ENCODE assay signal across 8 cellular contexts in genomic region chr22:46661221-46661851, GRCh38. TPM values are rescaled to one million over a fixed set of nuclear protein-coding genes. Genes with fewer than 3 reads are reported as not detected.
DNase-seq lines count a peak whose midpoint lies in the region; ATAC-seq, FAIRE-seq and TF ChIP-seq lines count a peak whose summit lies in the region.

No MANE protein-coding gene starts in this region.

- no peaks in the 10 kb centered on the region for H3K27me3 Mint-ChIP-seq in osteocyte (ENCODE audit: unreplicated experiment)
- no peaks in the 10 kb centered on the region for H3K27me3 Mint-ChIP-seq in progenitor cell of endocrine pancreas

- H3K27ac Mint-ChIP-seq in osteocyte (ENCODE audit: unreplicated experiment) (no peak overlapping the region), progenitor cell of endocrine pancreas (no peak overlapping the region)

- no peak overlapping the region for H3K4me3 ChIP-seq in HEK293 (ENCODE audit: low read depth, low read length)
- no peak overlapping the region for H3K4me3 ChIP-seq in RWPE2 (ENCODE audit: severe bottlenecking)
- no peak overlapping the region for H3K4me3 ChIP-seq in bronchial epithelial cell (ENCODE audit: low read depth, low read length)

- FAIRE-seq in bronchial epithelial cell (lab: Jason Lieb, UNC) = peak; percentile 52

- POLR2A ChIA-PET in HEK293 (lab: Yijun Ruan, JAX) = no interaction called here

- no peak overlapping the region for H3K4me3 Mint-ChIP-seq in osteocyte (ENCODE audit: unreplicated experiment)
- H3K4me3 Mint-ChIP-seq in progenitor cell of endocrine pancreas (ENCODE audit: low read depth) = no peak overlapping the region

- H3K4me1 ChIP-seq in HEK293 (ENCODE audit: control insufficient read depth, insufficient read depth, low read length) = peaks cover 2% of the 10 kb centered on the region; the same call in 1 of the 2 replicates
- H3K4me1 ChIP-seq in RWPE2 (ENCODE audit: insufficient read depth, poor library complexity, severe bottlenecking) = peaks cover 32% of the 10 kb centered on the region

- H3K27ac ChIP-seq in HEK293 (ENCODE audit: extremely low read depth, low read depth, low read length) = no peak overlapping the region
- no peak overlapping the region for H3K27ac ChIP-seq in RWPE2 (ENCODE audit: poor library complexity, severe bottlenecking)

- no peaks in the 10 kb centered on the region for H3K4me1 Mint-ChIP-seq in osteocyte (ENCODE audit: unreplicated experiment)
- H3K4me1 Mint-ChIP-seq in progenitor cell of endocrine pancreas (ENCODE audit: low read depth) = peaks cover 4% of the 10 kb centered on the region

- H3K36me3 ChIP-seq in HEK293 (ENCODE audit: control insufficient read depth in 2 of 2, insufficient read depth in 1 of 2, low read length in 2 of 2) (peaks cover 0 to 23% of the 10 kb centered on the region in 2 experiments; a peak in 1 of 3 replicates), RWPE2 (ENCODE audit: low read depth) (no peaks in the 10 kb centered on the region), bronchial epithelial cell (ENCODE audit: control insufficient read depth, insufficient read depth, low read length) (peaks cover 8% of the 10 kb centered on the region)

- H3K27me3 ChIP-seq in RWPE2 (ENCODE audit: insufficient read depth, poor library complexity, severe bottlenecking) = no peaks in the 10 kb centered on the region
- H3K27me3 ChIP-seq in bronchial epithelial cell (ENCODE audit: control insufficient read depth, insufficient read depth, low read length) = peaks cover 5% of the 10 kb centered on the region

- no peaks in the 10 kb centered on the region for H3K9me3 ChIP-seq in HEK293 (ENCODE audit: control insufficient read depth, insufficient read depth, low read depth, low read length)
- H3K9me3 ChIP-seq in RWPE2 (ENCODE audit: severe bottlenecking) = no peaks in the 10 kb centered on the region

- ATAC-seq in RWPE2 (ENCODE audit: low read depth) = peak; percentile 43
- ATAC-seq in omental fat pad (ENCODE audit: low FRiP score) = peak; percentile 29
- no peak for ATAC-seq in GM21390 (IDR thresholded peaks at IDR 0.05; ENCODE audit: unreplicated experiment)

- TF ChIP-seq CTCF in HEK293 (tag by site-specific recombination; IDR thresholded peaks at IDR 0.05) (no peak), RWPE2 (IDR thresholded peaks at IDR 0.05; ENCODE audit: poor library complexity, severe bottlenecking) (no peak), bronchial epithelial cell (IDR thresholded peaks at IDR 0.05; ENCODE audit: insufficient read depth, low read length, severe bottlenecking) (no peak), omental fat pad (IDR thresholded peaks at IDR 0.05) (no peak), GM10266 (IDR thresholded peaks at IDR 0.05; ENCODE audit: control insufficient read depth, insufficient read depth, low read depth, missing control alignments) (no peak), osteocyte (IDR thresholded peaks at IDR 0.05) (no peak), progenitor cell of endocrine pancreas (IDR thresholded peaks at IDR 0.05; ENCODE audit: unreplicated experiment) (no peak)

- CTCF ChIA-PET in HEK293 (lab: Yijun Ruan, JAX) = no interaction called here

- H3K36me3 Mint-ChIP-seq in osteocyte (ENCODE audit: unreplicated experiment) = peaks cover 7% of the 10 kb centered on the region
- peaks cover 1% of the 10 kb centered on the region for H3K36me3 Mint-ChIP-seq in progenitor cell of endocrine pancreas (ENCODE audit: insufficient read depth)

- no peak for DNase-seq in RWPE2 (ENCODE audit: low spot score)
- DNase-seq in bronchial epithelial cell (ENCODE audit: low read depth) = peak; percentile 86
- no peak for DNase-seq in omental fat pad (ENCODE audit: low spot score)
- DNase-seq in GM10266 (ENCODE audit: extremely low spot score) = no peak
- DNase-seq in osteocyte (ENCODE audit: extremely low spot score, unreplicated experiment) = no peak
- no peak for DNase-seq in progenitor cell of endocrine pancreas (ENCODE audit: low spot score, unreplicated experiment)

- H3K9me3 Mint-ChIP-seq in osteocyte (ENCODE audit: unreplicated experiment) (no peaks in the 10 kb centered on the region), progenitor cell of endocrine pancreas (ENCODE audit: low read depth) (no peaks in the 10 kb centered on the region)

TF ChIP-seq in HEK293, 187 proteins besides CTCF, POLR2A, EP300 and RAD21 (continues in another document):
- TF ChIP-seq MYNN (tag by site-specific recombination; IDR thresholded peaks at IDR 0.05; ENCODE audit: borderline replicate concordance) (no peak), REPIN1 (tag by site-specific recombination; IDR thresholded peaks at IDR 0.05; ENCODE audit: low read depth) (no peak), HOXA7 (CRISPR knock-in tag; IDR thresholded peaks at IDR 0.05; ENCODE audit: borderline replicate concordance) (no peak), ZXDB (tag by site-specific recombination; IDR thresholded peaks at IDR 0.05) (no peak), ZNF692 (tag by site-specific recombination; IDR thresholded peaks at IDR 0.05) (no peak), ATF2 (tag by site-specific recombination; IDR thresholded peaks at IDR 0.05; ENCODE audit: low read depth) (peak; percentile 46; the same call in 1 of the 2 replicates), ZBTB7A (tag by site-specific recombination; IDR thresholded peaks at IDR 0.05; ENCODE audit: low read depth) (no peak), ZNF561 (tag by site-specific recombination; IDR thresholded peaks at IDR 0.05; ENCODE audit: borderline replicate concordance) (no peak), ZNF274 (IDR thresholded peaks at IDR 0.05; ENCODE audit: low read length) (no peak), ZNF274 (tag by site-specific recombination; IDR thresholded peaks at IDR 0.05; ENCODE audit: borderline replicate concordance) (no peak), ZBTB1 (tag by site-specific recombination; IDR thresholded peaks at IDR 0.05) (no peak), ZNF747 (tag by site-specific recombination; IDR thresholded peaks at IDR 0.05) (no peak), ZNF391 (tag by site-specific recombination; IDR thresholded peaks at IDR 0.05; ENCODE audit: borderline replicate concordance, low read depth) (no peak), ZNF433 (tag by site-specific recombination; IDR thresholded peaks at IDR 0.05; ENCODE audit: low read depth) (no peak), ZNF621 (tag by site-specific recombination; IDR thresholded peaks at IDR 0.05) (no peak), TCF7L2 (IDR thresholded peaks at IDR 0.05; ENCODE audit: borderline replicate concordance, low read depth, low read length) (no peak)
- TF ChIP-seq, protein P1, sequence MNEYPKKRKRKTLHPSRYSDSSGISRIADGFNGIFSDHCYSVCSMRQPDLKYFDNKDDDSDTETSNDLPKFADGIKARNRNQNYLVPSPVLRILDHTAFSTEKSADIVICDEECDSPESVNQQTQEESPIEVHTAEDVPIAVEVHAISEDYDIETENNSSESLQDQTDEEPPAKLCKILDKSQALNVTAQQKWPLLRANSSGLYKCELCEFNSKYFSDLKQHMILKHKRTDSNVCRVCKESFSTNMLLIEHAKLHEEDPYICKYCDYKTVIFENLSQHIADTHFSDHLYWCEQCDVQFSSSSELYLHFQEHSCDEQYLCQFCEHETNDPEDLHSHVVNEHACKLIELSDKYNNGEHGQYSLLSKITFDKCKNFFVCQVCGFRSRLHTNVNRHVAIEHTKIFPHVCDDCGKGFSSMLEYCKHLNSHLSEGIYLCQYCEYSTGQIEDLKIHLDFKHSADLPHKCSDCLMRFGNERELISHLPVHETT (tag by site-specific recombination; IDR thresholded peaks at IDR 0.05) = 0 out of 2 replicates have a peak, but pooled peaks have one; percentile 40
- TF ChIP-seq, protein P2, sequence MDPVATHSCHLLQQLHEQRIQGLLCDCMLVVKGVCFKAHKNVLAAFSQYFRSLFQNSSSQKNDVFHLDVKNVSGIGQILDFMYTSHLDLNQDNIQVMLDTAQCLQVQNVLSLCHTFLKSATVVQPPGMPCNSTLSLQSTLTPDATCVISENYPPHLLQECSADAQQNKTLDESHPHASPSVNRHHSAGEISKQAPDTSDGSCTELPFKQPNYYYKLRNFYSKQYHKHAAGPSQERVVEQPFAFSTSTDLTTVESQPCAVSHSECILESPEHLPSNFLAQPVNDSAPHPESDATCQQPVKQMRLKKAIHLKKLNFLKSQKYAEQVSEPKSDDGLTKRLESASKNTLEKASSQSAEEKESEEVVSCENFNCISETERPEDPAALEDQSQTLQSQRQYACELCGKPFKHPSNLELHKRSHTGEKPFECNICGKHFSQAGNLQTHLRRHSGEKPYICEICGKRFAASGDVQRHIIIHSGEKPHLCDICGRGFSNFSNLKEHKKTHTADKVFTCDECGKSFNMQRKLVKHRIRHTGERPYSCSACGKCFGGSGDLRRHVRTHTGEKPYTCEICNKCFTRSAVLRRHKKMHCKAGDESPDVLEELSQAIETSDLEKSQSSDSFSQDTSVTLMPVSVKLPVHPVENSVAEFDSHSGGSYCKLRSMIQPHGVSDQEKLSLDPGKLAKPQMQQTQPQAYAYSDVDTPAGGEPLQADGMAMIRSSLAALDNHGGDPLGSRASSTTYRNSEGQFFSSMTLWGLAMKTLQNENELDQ (tag by site-specific recombination; IDR thresholded peaks at IDR 0.05; ENCODE audit: low read depth) = no peak

RNA-seq across cellular contexts. Expression of gene GRAMD4, which starts 41.1 kb away (rescaled TPM):
- total RNA-seq in bronchial epithelial cell (16.8 and 27.3 TPM in 2 replicates), omental fat pad (10 to 100 TPM; 19.1 to 25.4 (median 19.5) TPM), osteocyte (37.4 and 44.5 TPM in 2 replicates), progenitor cell of endocrine pancreas (68.8 and 74.5 TPM in 2 replicates)
